In the genomic region with DNA sequence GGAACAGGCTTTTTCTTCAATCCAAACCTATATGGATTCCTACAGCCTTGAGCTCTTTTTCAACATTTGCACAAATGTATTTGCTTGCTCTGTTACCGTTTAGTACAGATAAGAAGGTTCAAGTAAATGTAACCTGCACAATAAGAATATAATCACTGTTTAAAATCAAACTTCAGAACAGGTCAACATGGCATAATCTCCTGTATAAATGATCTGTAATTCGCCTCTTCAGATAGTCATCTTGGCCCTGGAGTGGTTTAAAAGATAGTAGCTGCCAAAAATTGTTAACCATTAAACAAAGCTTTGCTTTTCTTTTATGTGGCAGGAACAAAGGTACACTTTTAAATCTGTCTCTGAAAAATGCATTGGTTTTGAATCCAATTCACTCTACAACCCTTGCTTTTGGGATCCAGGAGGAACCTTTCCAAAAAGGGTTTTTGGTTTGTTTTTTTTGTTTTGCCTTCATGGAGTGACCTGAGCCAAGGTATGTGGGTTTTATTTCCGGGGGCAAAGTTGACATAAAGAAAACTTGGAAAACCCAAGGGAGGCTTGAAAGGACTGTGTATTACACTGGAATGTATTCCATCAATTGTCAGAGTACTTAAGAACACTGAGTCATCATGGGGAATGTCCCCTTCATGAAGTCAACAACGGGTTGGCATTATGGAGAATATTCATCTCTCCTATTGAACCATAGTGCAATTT, we compare ENCODE assay signal across 13 cellular contexts.
DNase-seq lines count a peak whose midpoint lies in the region; ATAC-seq and TF ChIP-seq lines count a peak whose summit lies in the region.
"Had no signal": no experiment of that assay in that cellular context is flagged by ENCODE, and none has a peak within 500 bp of the region (broad histone marks: within the 10 kb centered on the region; RNA-seq: fewer than 3 reads in every experiment).

No MANE protein-coding gene starts in this region.

- peak overlapping the region; percentile 68 for H3K4me3 ChIP-seq in ACC112 (ENCODE audit: low read depth, low read length)
- H3K4me3 ChIP-seq in PC-9: no peak overlapping the region
- H3K4me3 ChIP-seq: psoas muscle had no signal

- in situ Hi-C loops in T47D (cut with HindIII; ENCODE audit: low pct_unique_long_range_greater_than_20kb, low sequenced_read_pairs): no loop called here

- H3K4me2 ChIP-seq in PC-9: no peak overlapping the region

- CTCF ChIA-PET in HEK293T (lab: Yijun Ruan, JAX): no interaction called here
- CTCF ChIA-PET in PC-9 (lab: Charles Lee): no interaction called here

- no peaks in the 10 kb centered on the region for H3K79me2 ChIP-seq in ACC112 (ENCODE audit: control insufficient read depth, insufficient read depth, low read length, unreplicated experiment)
- no peaks in the 10 kb centered on the region for H3K79me2 ChIP-seq in PC-9 (ENCODE audit: low read depth)

- peaks cover 47% of the 10 kb centered on the region for H3K4me1 ChIP-seq in ACC112 (ENCODE audit: control insufficient read depth, insufficient read depth, low read length, unreplicated experiment)
- no peaks in the 10 kb centered on the region; the same call in 1 of the 2 replicates for H3K4me1 ChIP-seq in PC-9 (replicated peaks; ENCODE audit: insufficient read depth)
- H3K4me1 ChIP-seq: psoas muscle had no signal

- ATAC-seq in left lobe of liver (peak; percentile 90), HG02938 (IDR thresholded peaks at IDR 0.05; ENCODE audit: unreplicated experiment) (no peak), omental fat pad (ENCODE audit: low FRiP score) (no peak)
- ATAC-seq: activated CD4-positive, CD25-positive, alpha-beta regulatory T cell treated with anti-CD3 and anti-CD28 coated beads, Interleukin-2, amount 50 U/mL, for 24 hours; psoas muscle had no signal

- POLR2A ChIA-PET in HEK293T (lab: Yijun Ruan, JAX) (no interaction called here), PC-9 (lab: Charles Lee; ENCODE audit: unreplicated experiment) (no interaction called here)

- intact Hi-C loops in PC-9 (cut with micrococcal nuclease; ENCODE audit: unreplicated experiment): loop anchor here (5.0 kb wide), 1 partner anchor 162 kb away; no protein-coding TSS in a partner anchor

- no peaks in the 10 kb centered on the region for H3K9me2 ChIP-seq in PC-9 (ENCODE audit: insufficient read depth)

- TF ChIP-seq CTCF in omental fat pad (IDR thresholded peaks at IDR 0.05) (no peak), PC-9 (conservative IDR thresholded peaks at IDR 0.05) (no peak)

- DNase-seq in M059J (ENCODE audit: low read depth) (peak; percentile 78), T47D (ENCODE audit: low read depth in 1 of 2, low spot score in 1 of 2) (peak; percentile 4 to 88), left lobe of liver (ENCODE audit: low spot score) (no peak), omental fat pad (ENCODE audit: low spot score) (no peak), HEK293T (ENCODE audit: extremely low spot score) (no peak), PC-9 (no peak)
- DNase-seq: GOT3, KBM-7, NCI-H2227 treated with DMSO at 0.1 percent for 48 hours, psoas muscle had no signal

- no peaks in the 10 kb centered on the region for H3K9me3 ChIP-seq in PC-9 (ENCODE audit: insufficient read depth, low read depth)

- H3F3A ChIP-seq in PC-9 (ENCODE audit: insufficient read depth, low read depth): no peaks in the 10 kb centered on the region

- no TSS peak for BruUV-seq in PC-9 (replicated peaks; lab: Mats Ljungman, UMichigan)

- H3K27me3 ChIP-seq in ACC112 (ENCODE audit: insufficient read depth, low read length) (no peaks in the 10 kb centered on the region), PC-9 (ENCODE audit: insufficient read depth, low read depth) (no peaks in the 10 kb centered on the region)

- H3K36me3 ChIP-seq in ACC112 (ENCODE audit: insufficient read depth, low read length) (no peaks in the 10 kb centered on the region), PC-9 (ENCODE audit: low read depth) (no peaks in the 10 kb centered on the region)

- H4K20me1 ChIP-seq in PC-9 (ENCODE audit: insufficient read depth): no peaks in the 10 kb centered on the region

- H3K27ac ChIP-seq in ACC112 (ENCODE audit: low read depth, low read length) (peak overlapping the region; percentile 96), PC-9 (no peak overlapping the region)
- H3K27ac ChIP-seq: psoas muscle had no signal

- H2AFZ ChIP-seq in ACC112 (ENCODE audit: low read length, unreplicated experiment): peak overlapping the region; percentile 64
- H2AFZ ChIP-seq in PC-9: no peak overlapping the region

TF ChIP-seq in HEK293T, 16 proteins besides CTCF, POLR2A, EP300 and RAD21:
- TF ChIP-seq LEF1 (IDR thresholded peaks at IDR 0.05; ENCODE audit: borderline replicate concordance) (no peak), BHLHE40 (IDR thresholded peaks at IDR 0.05; ENCODE audit: borderline replicate concordance) (no peak), FOXM1 (IDR thresholded peaks at IDR 0.05; ENCODE audit: borderline replicate concordance) (no peak), CTBP1 (IDR thresholded peaks at IDR 0.05; ENCODE audit: borderline replicate concordance) (no peak), L3MBTL2 (conservative IDR thresholded peaks at IDR 0.05) (no peak), SUZ12 (IDR thresholded peaks at IDR 0.05) (no peak), PKNOX1 (IDR thresholded peaks at IDR 0.05) (no peak), ELF4 (IDR thresholded peaks at IDR 0.05) (no peak), ZNF384 (IDR thresholded peaks at IDR 0.05) (no peak), TARDBP (IDR thresholded peaks at IDR 0.05) (no peak), SP1 (IDR thresholded peaks at IDR 0.05) (no peak), NFRKB (IDR thresholded peaks at IDR 0.05) (no peak), HDGF (IDR thresholded peaks at IDR 0.05; ENCODE audit: borderline replicate concordance) (no peak), FOXA1 (IDR thresholded peaks at IDR 0.05) (no peak), ARNT (IDR thresholded peaks at IDR 0.05) (no peak)

Comparison
In these comparisons a context has a peak if more than half of its experiments do, and no peak if none do; other contexts are left out.
1. DNase-seq: peak in M059J (single experiment) and T47D (2 of 2); none in left lobe of liver (single experiment), omental fat pad (single experiment), HEK293T (single experiment) and PC-9 (0 of 2).